25 cellular contexts compared by ENCODE assay signal in the genomic region with DNA sequence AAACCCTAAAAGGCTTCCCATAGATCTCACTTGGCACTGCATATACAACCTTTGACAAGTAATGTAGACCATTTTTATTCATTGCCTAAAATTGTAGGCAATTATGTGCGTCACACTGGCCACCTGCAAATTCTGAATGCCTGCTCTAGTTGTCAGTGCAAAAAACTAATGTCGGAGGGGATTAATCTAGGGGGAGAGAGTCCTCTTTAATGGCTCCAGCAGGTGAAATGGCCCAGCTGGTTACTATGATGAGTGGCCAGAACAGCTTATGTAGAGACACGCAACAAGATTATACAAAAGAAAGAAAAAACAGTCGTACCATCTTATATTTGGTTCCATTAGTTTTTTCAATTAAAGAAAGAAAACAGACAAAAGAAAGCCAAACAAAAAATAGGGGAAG.
A peak's percentile ranks its signal among the peaks of the same experiment; 100 is the strongest.
DNase-seq lines count a peak whose midpoint lies in the region; ATAC-seq and TF ChIP-seq lines count a peak whose summit lies in the region.
"Had no signal": no experiment of that assay in that cellular context is flagged by ENCODE, and none has a peak within 500 bp of the region (broad histone marks: within the 10 kb centered on the region; RNA-seq: fewer than 3 reads in every experiment).

No MANE protein-coding gene starts in this region.

- H3K27ac ChIP-seq in H9 (ENCODE audit: insufficient read length, low read depth, low read length) (no peak overlapping the region), endodermal cell (ENCODE audit: low read depth, low read length) (peak overlapping the region; percentile 26)
- H3K27ac ChIP-seq: body of pancreas, esophagus squamous epithelium, lower lobe of right lung, neutrophil, thoracic aorta, vagina had no signal

- TF ChIP-seq CTCF in H9 (conservative IDR thresholded peaks at IDR 0.05) (no peak), endodermal cell (conservative IDR thresholded peaks at IDR 0.05) (no peak)

- H2AK5ac ChIP-seq in H9 (ENCODE audit: insufficient read length, low read length) = no peak overlapping the region

- peaks cover 22% of the 10 kb centered on the region for H3K36me3 ChIP-seq in endodermal cell (ENCODE audit: control insufficient read depth, insufficient read depth, low read length)
- H3K36me3 ChIP-seq: esophagus squamous epithelium, lower lobe of right lung, thoracic aorta, vagina had no signal

- H4K91ac ChIP-seq in H9 (ENCODE audit: insufficient read length, low read depth, low read length) = no peak overlapping the region

- H3K4ac ChIP-seq in H9 (ENCODE audit: low read depth, low read length) = no peak overlapping the region

- H3K14ac ChIP-seq in H9 (ENCODE audit: insufficient read depth, low read length) = no peak overlapping the region

- DNase-seq in H9 = no peak
- peak; percentile 93 for DNase-seq in NCI-H1105 treated with DMSO at 0.1 percent for 48 hours (lab: John Stamatoyannopoulos, UW)
- peak; percentile 68 for DNase-seq in NCI-H524 treated with DMSO at 0.1 percent for 48 hours (lab: John Stamatoyannopoulos, UW)
- DNase-seq in endodermal cell = no peak
- DNase-seq in RPMI8226 = no peak
- no peak for DNase-seq in stimulated activated CD4-positive, alpha-beta T cell treated with anti-CD3 and anti-CD28 coated beads, Interleukin-1b, Interleukin-23, amount 100 ng/mL, for 48 hours
- DNase-seq: activated CD4-positive, alpha-beta T cell treated with anti-CD3 and anti-CD28 coated beads, Interleukin-2, amount 50 U/mL, for 48 hours; activated gamma-delta T cell; body of pancreas; C1 segment of cervical spinal cord; effector memory CD8-positive, alpha-beta T cell; esophagus squamous epithelium; KG1; lower lobe of right lung; NCI-H226; SK-N-SH; stimulated activated CD4-positive, alpha-beta T cell treated with anti-CD3 and anti-CD28 coated beads, Interleukin-4, amount 100 ng/mL, for 1 hour; stimulated activated naive CD4-positive, alpha-beta T cell treated with Interleukin-2 at 50 U/mL for 16 hours had no signal

- no peak overlapping the region for H2AFZ ChIP-seq in H9 (ENCODE audit: low read length)

- no peak overlapping the region for H4K8ac ChIP-seq in H9 (replicated peaks; ENCODE audit: insufficient read length, low read depth, low read length)

- H3K9ac ChIP-seq in H9 (ENCODE audit: extremely low read depth, insufficient read length, low read length) (no peak overlapping the region), endodermal cell (ENCODE audit: extremely low read depth, low read length, poor library complexity, severe bottlenecking) (no peak overlapping the region)
- H3K9ac ChIP-seq: SK-N-SH had no signal

- H3K27me3 Mint-ChIP-seq in H9 (ENCODE audit: low read depth) (no peaks in the 10 kb centered on the region), endodermal cell (ENCODE audit: insufficient read depth) (no peaks in the 10 kb centered on the region)
- H3K27me3 Mint-ChIP-seq: effector memory CD8-positive, alpha-beta T cell had no signal

- H2BK20ac ChIP-seq in H9 (ENCODE audit: low read depth, low read length, poor library complexity, severe bottlenecking) = no peak overlapping the region

- H3K36me3 Mint-ChIP-seq in H9 (ENCODE audit: insufficient read depth in 1 of 3, low read depth in 3 of 3) (peaks cover 0 to 4% (median 3%) of the 10 kb centered on the region in 3 experiments; a peak in 3 of 7 replicates), endodermal cell (ENCODE audit: low read depth) (peaks cover 4% of the 10 kb centered on the region)

- H4K5ac ChIP-seq in H9 (ENCODE audit: insufficient read length, low read depth, low read length) = no peak overlapping the region

- H3K4me3 Mint-ChIP-seq in H9 (peak overlapping the region in 1 of 2 experiments; percentile 34; a peak in 3 of 5 replicates), endodermal cell (no peak overlapping the region)
- H3K4me3 Mint-ChIP-seq: effector memory CD8-positive, alpha-beta T cell; T-helper 2 cell treated with Interferon-gamma antibody and Interleukin-4, amounts not matched to agents 5 μg/mL and 100 μg/mL, for 36 hours had no signal

- H3K27me3 ChIP-seq in H9 (ENCODE audit: insufficient read depth, low read length) (no peaks in the 10 kb centered on the region), endodermal cell (ENCODE audit: control insufficient read depth, insufficient read depth, low read length, poor library complexity, severe bottlenecking) (no peaks in the 10 kb centered on the region)
- H3K27me3 ChIP-seq: body of pancreas, esophagus squamous epithelium, neutrophil, vagina had no signal

- no peak overlapping the region for H2BK5ac ChIP-seq in H9 (ENCODE audit: insufficient read length, low read length)

- H3K23ac ChIP-seq in H9 (ENCODE audit: insufficient read length, low read depth, low read length) = no peak overlapping the region

- no peak overlapping the region for H3K4me3 ChIP-seq in endodermal cell (ENCODE audit: low read length)
- H3K4me3 ChIP-seq: body of pancreas, esophagus squamous epithelium, lower lobe of right lung, smooth muscle cell, thoracic aorta, vagina had no signal

- H3K79me1 ChIP-seq in H9 (ENCODE audit: insufficient read depth, low read depth, low read length, poor library complexity, severe bottlenecking) = no peaks in the 10 kb centered on the region

- H3T11ph ChIP-seq in H9 (ENCODE audit: low read length) = no peak overlapping the region

- no peaks in the 10 kb centered on the region for H3K23me2 ChIP-seq in H9 (ENCODE audit: insufficient read length, low read depth, low read length, poor library complexity, severe bottlenecking)

- no peaks in the 10 kb centered on the region for H3K9me3 ChIP-seq in H9 (ENCODE audit: control insufficient read depth, low read depth, low read length)
- H3K9me3 ChIP-seq in endodermal cell (ENCODE audit: control insufficient read depth, low read length) = no peaks in the 10 kb centered on the region
- H3K9me3 ChIP-seq: body of pancreas, esophagus squamous epithelium, lower lobe of right lung, neutrophil, SK-N-SH, thoracic aorta, vagina had no signal

- no peak for ATAC-seq in SK-N-SH treated with all-trans-retinoic acid at 6 μM for 48 hours
- ATAC-seq in HG03280 (IDR thresholded peaks at IDR 0.05; ENCODE audit: unreplicated experiment) = no peak
- ATAC-seq: body of pancreas; effector memory CD8-positive, alpha-beta T cell; lower lobe of right lung had no signal

- WGBS in H9 (ENCODE audit: extremely low coverage, insufficient read length, low lambda C conversion rate) = no CpG with 5 or more reads among the region's 4 CpGs
- WGBS in endodermal cell (ENCODE audit: insufficient coverage in 1 of 2, insufficient read length in 1 of 2), 2 experiments = 60 to 70% methylated on average over 1 to 3 of the region's 4 CpGs

- H3K27ac Mint-ChIP-seq in H9 (peak overlapping the region; percentile 31 to 90 (median 71); a peak in 4 of 7 replicates), endodermal cell (no peak overlapping the region)
- H3K27ac Mint-ChIP-seq: effector memory CD8-positive, alpha-beta T cell; T-helper 2 cell treated with Interferon-gamma antibody and Interleukin-4, amounts not matched to agents 5 μg/mL and 100 μg/mL, for 36 hours had no signal

- no peak overlapping the region for H2BK120ac ChIP-seq in H9 (ENCODE audit: low read depth, low read length, poor library complexity, severe bottlenecking)

- no peak overlapping the region for H2BK12ac ChIP-seq in H9 (ENCODE audit: insufficient read length, low read depth, low read length)

- H3K4me1 ChIP-seq in H9 (ENCODE audit: insufficient read depth, low read length) = peaks cover 7% of the 10 kb centered on the region; the same call in 1 of the 2 replicates
- peaks cover 3% of the 10 kb centered on the region for H3K4me1 ChIP-seq in endodermal cell (ENCODE audit: control insufficient read depth, insufficient read depth, low read length)
- H3K4me1 ChIP-seq: body of pancreas, lower lobe of right lung, vagina had no signal

- H3K4me1 Mint-ChIP-seq in H9 (peaks cover 58 to 67% of the 10 kb centered on the region in 2 experiments), endodermal cell (peaks cover 29% of the 10 kb centered on the region)

- H3K9me3 Mint-ChIP-seq in H9 (no peaks in the 10 kb centered on the region), endodermal cell (no peaks in the 10 kb centered on the region)
- H3K9me3 Mint-ChIP-seq: effector memory CD8-positive, alpha-beta T cell; T-helper 2 cell treated with Interferon-gamma antibody and Interleukin-4, amounts not matched to agents 5 μg/mL and 100 μg/mL, for 36 hours had no signal

- H2BK15ac ChIP-seq in H9 (ENCODE audit: low read depth, low read length) = no peak overlapping the region

- no peaks in the 10 kb centered on the region for H3K79me2 ChIP-seq in H9 (ENCODE audit: insufficient read depth, low read length)

- H3K4me2 ChIP-seq in H9 (ENCODE audit: insufficient read depth, insufficient read length, low read length) = no peak overlapping the region
- H3K4me2 ChIP-seq: SK-N-SH, smooth muscle cell had no signal

- no peak overlapping the region for H3K18ac ChIP-seq in H9 (ENCODE audit: insufficient read length, low read depth, low read length)

- no peak overlapping the region for H3K56ac ChIP-seq in H9 (ENCODE audit: insufficient read length, low read depth, low read length)

- H4K20me1 ChIP-seq in H9 (ENCODE audit: control insufficient read depth, insufficient read depth, insufficient read length) = no peaks in the 10 kb centered on the region

TF ChIP-seq in SK-N-SH treated with all-trans-retinoic acid at 6 μM for 48 hours, 23 proteins besides CTCF, POLR2A, EP300 and RAD21 (continues in another document):
- TF ChIP-seq ZNF70 (CRISPR knock-in tag; IDR thresholded peaks at IDR 0.05) (no peak), RARB (CRISPR knock-in tag; IDR thresholded peaks at IDR 0.05) (no peak)
- TF ChIP-seq, protein P1, sequence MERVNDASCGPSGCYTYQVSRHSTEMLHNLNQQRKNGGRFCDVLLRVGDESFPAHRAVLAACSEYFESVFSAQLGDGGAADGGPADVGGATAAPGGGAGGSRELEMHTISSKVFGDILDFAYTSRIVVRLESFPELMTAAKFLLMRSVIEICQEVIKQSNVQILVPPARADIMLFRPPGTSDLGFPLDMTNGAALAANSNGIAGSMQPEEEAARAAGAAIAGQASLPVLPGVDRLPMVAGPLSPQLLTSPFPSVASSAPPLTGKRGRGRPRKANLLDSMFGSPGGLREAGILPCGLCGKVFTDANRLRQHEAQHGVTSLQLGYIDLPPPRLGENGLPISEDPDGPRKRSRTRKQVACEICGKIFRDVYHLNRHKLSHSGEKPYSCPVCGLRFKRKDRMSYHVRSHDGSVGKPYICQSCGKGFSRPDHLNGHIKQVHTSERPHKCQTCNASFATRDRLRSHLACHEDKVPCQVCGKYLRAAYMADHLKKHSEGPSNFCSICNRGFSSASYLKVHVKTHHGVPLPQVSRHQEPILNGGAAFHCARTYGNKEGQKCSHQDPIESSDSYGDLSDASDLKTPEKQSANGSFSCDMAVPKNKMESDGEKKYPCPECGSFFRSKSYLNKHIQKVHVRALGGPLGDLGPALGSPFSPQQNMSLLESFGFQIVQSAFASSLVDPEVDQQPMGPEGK (CRISPR knock-in tag; IDR thresholded peaks at IDR 0.05; ENCODE audit: borderline replicate concordance) = no peak

Comparison
In these comparisons a context has a peak if more than half of its experiments do, and no peak if none do; other contexts are left out.
1. DNase-seq: peak in NCI-H1105 treated with DMSO at 0.1 percent for 48 hours (single experiment) and NCI-H524 treated with DMSO at 0.1 percent for 48 hours (single experiment); none in H9 (single experiment), endodermal cell (single experiment), RPMI8226 (single experiment) and stimulated activated CD4-positive, alpha-beta T cell treated with anti-CD3 and anti-CD28 coated beads, Interleukin-1b, Interleukin-23, amount 100 ng/mL, for 48 hours (single experiment).